ENCODE assay signal across 2 cellular contexts in the genomic region with DNA sequence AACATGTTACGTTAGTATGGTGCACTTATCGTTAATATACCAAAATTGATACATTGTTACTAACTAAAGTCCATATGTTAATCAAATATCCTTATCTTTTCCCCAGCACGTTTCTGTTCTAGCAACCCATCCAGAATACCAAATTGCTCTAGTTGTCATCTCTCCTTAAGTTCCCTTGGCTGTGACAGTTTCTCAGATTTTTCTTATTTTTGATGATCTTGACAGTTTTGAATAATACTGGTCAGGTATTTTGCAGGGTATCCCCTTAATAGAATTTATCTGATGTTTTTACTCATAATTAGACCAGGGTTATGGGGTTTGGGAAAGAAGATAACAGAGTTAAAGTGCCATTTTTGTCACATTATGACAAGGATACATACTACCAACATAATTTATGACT.
TF ChIP-seq lines count a peak whose summit lies in the region.

No MANE protein-coding gene starts in this region.

TF ChIP-seq in A549, 52 proteins besides CTCF, POLR2A, EP300 and RAD21:
- TF ChIP-seq MAFK (IDR thresholded peaks at IDR 0.05; ENCODE audit: partially characterized antibody), result peak; percentile 49
- no peak for TF ChIP-seq RARB (CRISPR knock-in tag; IDR thresholded peaks at IDR 0.05)

TF ChIP-seq in K562, 482 proteins besides CTCF, POLR2A, EP300 and RAD21:
- TF ChIP-seq, protein P1, sequence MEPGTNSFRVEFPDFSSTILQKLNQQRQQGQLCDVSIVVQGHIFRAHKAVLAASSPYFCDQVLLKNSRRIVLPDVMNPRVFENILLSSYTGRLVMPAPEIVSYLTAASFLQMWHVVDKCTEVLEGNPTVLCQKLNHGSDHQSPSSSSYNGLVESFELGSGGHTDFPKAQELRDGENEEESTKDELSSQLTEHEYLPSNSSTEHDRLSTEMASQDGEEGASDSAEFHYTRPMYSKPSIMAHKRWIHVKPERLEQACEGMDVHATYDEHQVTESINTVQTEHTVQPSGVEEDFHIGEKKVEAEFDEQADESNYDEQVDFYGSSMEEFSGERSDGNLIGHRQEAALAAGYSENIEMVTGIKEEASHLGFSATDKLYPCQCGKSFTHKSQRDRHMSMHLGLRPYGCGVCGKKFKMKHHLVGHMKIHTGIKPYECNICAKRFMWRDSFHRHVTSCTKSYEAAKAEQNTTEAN (CRISPR knock-in tag; IDR thresholded peaks at IDR 0.05), result no peak
- peak; percentile 35 for TF ChIP-seq MEIS2 (IDR thresholded peaks at IDR 0.05; ENCODE audit: partially characterized antibody)
- 0 out of 2 replicates have a peak, but pooled peaks have one; percentile 20 for TF ChIP-seq POLR2H (tag; IDR thresholded peaks at IDR 0.05; ENCODE audit: low read depth)
- TF ChIP-seq, protein P2, sequence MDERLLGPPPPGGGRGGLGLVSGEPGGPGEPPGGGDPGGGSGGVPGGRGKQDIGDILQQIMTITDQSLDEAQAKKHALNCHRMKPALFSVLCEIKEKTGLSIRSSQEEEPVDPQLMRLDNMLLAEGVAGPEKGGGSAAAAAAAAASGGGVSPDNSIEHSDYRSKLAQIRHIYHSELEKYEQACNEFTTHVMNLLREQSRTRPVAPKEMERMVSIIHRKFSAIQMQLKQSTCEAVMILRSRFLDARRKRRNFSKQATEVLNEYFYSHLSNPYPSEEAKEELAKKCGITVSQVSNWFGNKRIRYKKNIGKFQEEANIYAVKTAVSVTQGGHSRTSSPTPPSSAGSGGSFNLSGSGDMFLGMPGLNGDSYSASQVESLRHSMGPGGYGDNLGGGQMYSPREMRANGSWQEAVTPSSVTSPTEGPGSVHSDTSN (CRISPR knock-in tag; IDR thresholded peaks at IDR 0.05; ENCODE audit: low read depth), result no peak
- TF ChIP-seq, protein P2 (tag; conservative IDR thresholded peaks at IDR 0.05; ENCODE audit: low read depth), result 0 out of 2 replicates have a peak, but pooled peaks have one; percentile 14
- no peak for TF ChIP-seq ZC3H11A (IDR thresholded peaks at IDR 0.05; ENCODE audit: low read depth, low read length)
- TF ChIP-seq ZNF316 (IDR thresholded peaks at IDR 0.05), result peak; percentile 13; the same call in 1 of the 2 replicates
- TF ChIP-seq GTF3C2 (IDR thresholded peaks at IDR 0.05; ENCODE audit: borderline replicate concordance, extremely low read depth, insufficient read length), result no peak
- no peak for TF ChIP-seq RB1 (IDR thresholded peaks at IDR 0.05; ENCODE audit: low read depth)
- TF ChIP-seq FIP1L1 (IDR thresholded peaks at IDR 0.05; ENCODE audit: low read depth, low read length, poor library complexity, severe bottlenecking), result no peak
